9 cellular contexts compared by ENCODE assay signal in genomic region chr17:78126895-78127239, GRCh38. TPM values are rescaled to one million over a fixed set of nuclear protein-coding genes. Genes with fewer than 3 reads are reported as not detected.
DNase-seq lines count a peak whose midpoint lies in the region; FAIRE-seq and TF ChIP-seq lines count a peak whose summit lies in the region.
"Had no signal": no experiment of that assay in that cellular context is flagged by ENCODE, and none has a peak within 500 bp of the region (broad histone marks: within the 10 kb centered on the region; RNA-seq: fewer than 3 reads in every experiment).

No MANE protein-coding gene starts in this region.

- H2BK5ac ChIP-seq in H1 (ENCODE audit: low read depth, low read length) (peak overlapping the region; percentile 55; the same call in 1 of the 2 replicates), neuronal stem cell (ENCODE audit: low read length) (no peak overlapping the region)

- H2BK15ac ChIP-seq in H1 (ENCODE audit: low read length) (no peak overlapping the region; the same call in 1 of the 2 replicates), neuronal stem cell (ENCODE audit: low read length) (no peak overlapping the region)

- H3K79me1 ChIP-seq in H1 (ENCODE audit: low read depth, low read length) (peaks cover 3% of the 10 kb centered on the region), neuronal stem cell (ENCODE audit: low read depth, low read length) (peaks cover 10% of the 10 kb centered on the region)

- H2AK5ac ChIP-seq in H1 (ENCODE audit: low read depth, low read length) (peak overlapping the region; percentile 56; the same call in 1 of the 2 replicates), neuronal stem cell (ENCODE audit: low read depth, low read length) (peak overlapping the region; percentile 81)

- CTCF ChIA-PET in CD8-positive, alpha-beta memory T cell (lab: Charles Lee) = interaction anchor here (1.1 to 5.7 kb wide), 4 partner anchors 10 to 125 kb away, joined by 3 to 75 read pairs (median 10); no protein-coding TSS in a partner anchor
- CTCF ChIA-PET in H1 (lab: Charles Lee; ENCODE audit: partially characterized antibody) = interaction anchor here (0.8 to 11.4 kb wide), 14 partner anchors 10 to 124 kb away, joined by 3 to 122 read pairs (median 4); partner anchors contain the start of genes AFMID and TK1

- TF ChIP-seq POLR2A in H1 (IDR thresholded peaks at IDR 0.05; ENCODE audit: control extremely low read depth in 1 of 2, low read depth in 2 of 2, low read length in 2 of 2) = no peak

- H3K56ac ChIP-seq in H1 (replicated peaks; ENCODE audit: insufficient read length, low read depth, low read length) = no peak overlapping the region

- no peak overlapping the region for H4K5ac ChIP-seq in H1 (ENCODE audit: insufficient read length, low read depth, low read length)

- H3K9ac ChIP-seq in NT2/D1 (ENCODE audit: insufficient read length, low read depth) (peak overlapping the region; percentile 87), H1 (replicated peaks in 1 of 4; ENCODE audit: extremely low read depth in 1 of 4, low read depth in 3 of 4, low read length in 3 of 4) (no peak overlapping the region), neuronal stem cell (ENCODE audit: low read depth, low read length, poor library complexity) (no peak overlapping the region)

- no peak overlapping the region for H2AFZ ChIP-seq in H1 (ENCODE audit: low read length)
- H2AFZ ChIP-seq in neuronal stem cell (ENCODE audit: low read length) = no peak overlapping the region

- H3K14ac ChIP-seq in H1 (ENCODE audit: insufficient read length) = no peak overlapping the region
- H3K14ac ChIP-seq in neuronal stem cell (ENCODE audit: low read length) = no peak overlapping the region

- no peak for TF ChIP-seq CTCF in H1 (IDR thresholded peaks at IDR 0.05; ENCODE audit: control extremely low read depth in 1 of 3, insufficient read depth in 1 of 3, low read depth in 1 of 3, low read length in 3 of 3)

- no peak for TF ChIP-seq EP300 in H1 (IDR thresholded peaks at IDR 0.05; ENCODE audit: borderline replicate concordance in 1 of 2, low read depth in 2 of 2, low read length in 2 of 2)

- H2BK12ac ChIP-seq in H1 (ENCODE audit: low read depth, low read length) = 0 out of 2 replicates have a peak overlapping the region, but pooled peaks have one; percentile 39
- H2BK12ac ChIP-seq in neuronal stem cell (ENCODE audit: low read length) = no peak overlapping the region

- peaks cover 2 to 18% of the 10 kb centered on the region in 2 experiments for H4K20me1 ChIP-seq in H1 (replicated peaks in 1 of 2; ENCODE audit: control insufficient read depth in 1 of 2, insufficient read depth in 2 of 2, low read length in 2 of 2)

- peaks cover 14% of the 10 kb centered on the region for H3K23me2 ChIP-seq in H1 (ENCODE audit: low read depth, low read length)

- H3K27ac ChIP-seq in CD8-positive, alpha-beta memory T cell (ENCODE audit: low read depth, low read length) = peak overlapping the region; percentile 87
- H3K27ac ChIP-seq in H1 (ENCODE audit: low read depth, low read length) (no peak overlapping the region), neuronal stem cell (replicated peaks; ENCODE audit: low read length) (no peak overlapping the region)

- peak overlapping the region; percentile 79 for H3K4me3 ChIP-seq in CD8-positive, alpha-beta memory T cell (ENCODE audit: low read length)
- H3K4me3 ChIP-seq in NT2/D1 (ENCODE audit: insufficient read length, low read depth) (peak overlapping the region; percentile 77), H1 (ENCODE audit: extremely low read depth in 1 of 4, insufficient read depth in 2 of 4, low read depth in 3 of 4, low read length in 4 of 4) (peak overlapping the region in 2 of 4 experiments; percentile 76 to 94; a peak in 2 of 8 replicates), neuronal stem cell (ENCODE audit: low read length in 2 of 2) (no peak overlapping the region)

- no peak for TF ChIP-seq RAD21 in H1 (IDR thresholded peaks at IDR 0.05 in 1 of 2, conservative IDR thresholded peaks at IDR 0.05 in 1 of 2; ENCODE audit: low read depth in 2 of 2, low read length in 2 of 2)

- H4K91ac ChIP-seq in H1 (replicated peaks; ENCODE audit: insufficient read length, low read length) (peak overlapping the region; percentile 22), neuronal stem cell (ENCODE audit: low read depth, low read length, poor library complexity) (no peak overlapping the region)

- POLR2A ChIA-PET in CD8-positive, alpha-beta memory T cell (lab: Charles Lee) = interaction anchor here (1.1 to 14.4 kb wide), 5 partner anchors 8 to 168 kb away, joined by 5 to 333 read pairs (median 13); partner anchors contain the start of genes TMC8 and TNRC6C
- POLR2A ChIA-PET in H1 (lab: Charles Lee; ENCODE audit: partially characterized antibody) = interaction anchor here (0.7 to 2.8 kb wide), 12 partner anchors 10 to 169 kb away, joined by 3 to 16 read pairs (median 5); partner anchors contain the start of genes AFMID, TK1 and TNRC6C

- H4K8ac ChIP-seq in H1 (ENCODE audit: extremely low read depth, insufficient read depth, low read length) (no peak overlapping the region), neuronal stem cell (ENCODE audit: low read depth, low read length) (no peak overlapping the region)

- peaks cover 0 to 2% of the 10 kb centered on the region in 2 donors for H3K27me3 Mint-ChIP-seq in CD8-positive, alpha-beta memory T cell

- no peak overlapping the region for H3K23ac ChIP-seq in H1 (ENCODE audit: insufficient read length)
- no peak overlapping the region for H3K23ac ChIP-seq in neuronal stem cell (ENCODE audit: low read depth, low read length, poor library complexity)

- H3K27ac Mint-ChIP-seq in CD8-positive, alpha-beta memory T cell = peak overlapping the region; percentile 83 to 99 (median 91)

- H3K4ac ChIP-seq in H1 (replicated peaks; ENCODE audit: insufficient read length, low read depth, low read length) = peak overlapping the region; percentile 32
- no peak overlapping the region for H3K4ac ChIP-seq in neuronal stem cell (ENCODE audit: low read length)

- no peak overlapping the region for H2BK20ac ChIP-seq in H1 (ENCODE audit: low read length)

- DNase-seq in CD8-positive, alpha-beta memory T cell = peak in 1 of 5 donors; percentile 52
- DNase-seq in NT2/D1 (ENCODE audit: low read depth, low spot score) = no peak
- DNase-seq in H1 (ENCODE audit: low read depth in 1 of 2, low spot score in 2 of 2) = no peak
- DNase-seq in neuronal stem cell (ENCODE audit: low spot score) = no peak
- no peak for DNase-seq in NCI-H526 (lab: John Stamatoyannopoulos, UW)
- DNase-seq in activated CD4-positive, CD25-positive, alpha-beta regulatory T cell treated with anti-CD3 and anti-CD28 coated beads, Interleukin-2, amount 50 U/mL, for 72 hours = no peak
- DNase-seq in hippocampal formation (lab: John Stamatoyannopoulos, UW) = no peak
- no peak for DNase-seq in NCI-H774 (lab: John Stamatoyannopoulos, UW)
- DNase-seq: SW 1271 had no signal

- peaks cover 48 to 77% (median 50%) of the 10 kb centered on the region in 3 donors for H3K4me1 Mint-ChIP-seq in CD8-positive, alpha-beta memory T cell

- H3K36me3 Mint-ChIP-seq in CD8-positive, alpha-beta memory T cell = peaks cover 3 to 65% (median 9%) of the 10 kb centered on the region in 3 donors

- H3K4me1 ChIP-seq in CD8-positive, alpha-beta memory T cell (ENCODE audit: insufficient read depth, low read length) = peaks cover 68% of the 10 kb centered on the region
- H3K4me1 ChIP-seq in NT2/D1 (ENCODE audit: insufficient read depth, insufficient read length) (peaks cover 40% of the 10 kb centered on the region), H1 (replicated peaks in 1 of 4; ENCODE audit: control insufficient read depth in 3 of 4, insufficient read depth in 4 of 4, low read length in 3 of 4) (peaks cover 0 to 27% (median 17%) of the 10 kb centered on the region in 4 experiments; a peak in 6 of 7 replicates), neuronal stem cell (ENCODE audit: control insufficient read depth in 2 of 2, insufficient read depth in 1 of 2, low read depth in 1 of 2, low read length in 2 of 2) (peaks cover 15 to 28% of the 10 kb centered on the region in 2 donors)

- FAIRE-seq in H1 (lab: Jason Lieb, UNC) = no peak

- no peaks in the 10 kb centered on the region for H3K9me3 ChIP-seq in CD8-positive, alpha-beta memory T cell (ENCODE audit: low read length)
- H3K9me3 ChIP-seq in NT2/D1 (ENCODE audit: insufficient read depth, low read length) = no peaks in the 10 kb centered on the region
- no peaks in the 10 kb centered on the region for H3K9me3 ChIP-seq in H1 (ENCODE audit: insufficient read depth in 2 of 2, low read depth in 1 of 2, low read length in 1 of 2)
- H3K9me3 ChIP-seq in neuronal stem cell (replicated peaks in 1 of 2; ENCODE audit: control insufficient read depth in 2 of 2, insufficient read depth in 1 of 2, low read depth in 1 of 2, low read length in 2 of 2) = no peaks in the 10 kb centered on the region

- H3K9me3 Mint-ChIP-seq in CD8-positive, alpha-beta memory T cell = no peaks in the 10 kb centered on the region

- H3K4me2 ChIP-seq in H1 (ENCODE audit: insufficient read depth in 1 of 2, low read depth in 2 of 2, low read length in 2 of 2) (peak overlapping the region; percentile 56 to 90), neuronal stem cell (ENCODE audit: insufficient read depth, low read length, poor library complexity, severe bottlenecking) (peak overlapping the region; percentile 94)

- peak overlapping the region; percentile 93 to 97 (median 94) for H3K4me3 Mint-ChIP-seq in CD8-positive, alpha-beta memory T cell

- H3K18ac ChIP-seq in H1 (ENCODE audit: extremely low read depth, low read length) (no peak overlapping the region; the same call in 1 of the 2 replicates), neuronal stem cell (ENCODE audit: low read length) (no peak overlapping the region)

- no peaks in the 10 kb centered on the region for H3K27me3 ChIP-seq in CD8-positive, alpha-beta memory T cell (ENCODE audit: insufficient read depth, low read length, poor library complexity, severe bottlenecking)
- H3K27me3 ChIP-seq in NT2/D1 (ENCODE audit: insufficient read depth, insufficient read length) = peaks cover 15% of the 10 kb centered on the region
- H3K27me3 ChIP-seq in H1 (replicated peaks in 1 of 4; ENCODE audit: control insufficient read depth in 3 of 4, extremely low read depth in 1 of 4, insufficient read depth in 3 of 4, low read length in 3 of 4) = peaks cover 0 to 9% (median 7%) of the 10 kb centered on the region in 4 experiments; a peak in 5 of 7 replicates
- peaks cover 0 to 33% (median 0%) of the 10 kb centered on the region in 3 experiments for H3K27me3 ChIP-seq in neuronal stem cell (ENCODE audit: control insufficient read depth in 3 of 3, insufficient read depth in 3 of 3, low read depth in 1 of 3, low read length in 3 of 3)

- no peaks in the 10 kb centered on the region for H3K79me2 ChIP-seq in H1 (ENCODE audit: control insufficient read depth in 1 of 2, insufficient read depth in 2 of 2, low read length in 2 of 2)

- no peak overlapping the region for H2BK120ac ChIP-seq in H1 (replicated peaks; ENCODE audit: low read depth, low read length)
- no peak overlapping the region for H2BK120ac ChIP-seq in neuronal stem cell (ENCODE audit: low read depth, low read length)

- H3K36me3 ChIP-seq in CD8-positive, alpha-beta memory T cell (ENCODE audit: insufficient read depth, low read length) = peaks cover 45% of the 10 kb centered on the region
- H3K36me3 ChIP-seq in NT2/D1 (ENCODE audit: insufficient read depth, insufficient read length, low read length) (peaks cover 45% of the 10 kb centered on the region), H1 (ENCODE audit: control insufficient read depth in 2 of 4, insufficient read depth in 4 of 4, low read length in 3 of 4) (peaks cover 2 to 27% (median 12%) of the 10 kb centered on the region in 4 experiments; a peak in 5 of 8 replicates), neuronal stem cell (replicated peaks in 1 of 2; ENCODE audit: control insufficient read depth in 2 of 2, insufficient read depth in 2 of 2, low read length in 2 of 2) (peaks cover 0 to 6% of the 10 kb centered on the region in 2 donors)

- WGBS in H1 (ENCODE audit: extremely low coverage in 1 of 2, insufficient coverage in 1 of 2, insufficient read length in 1 of 2, insufficient replicate concordance in 2 of 2, low coverage in 1 of 2, low lambda C conversion rate in 2 of 2, missing lambda C conversion rate in 1 of 2), 2 experiments = 73% methylated on average over 6 of the region's 6 CpGs; no CpG with 5 or more reads in 1 of the 2 experiments
- no CpG with 5 or more reads among the region's 6 CpGs for WGBS in neuronal stem cell (ENCODE audit: extremely low coverage in 2 of 2, insufficient read length in 2 of 2, insufficient replicate concordance in 1 of 2), 2 donors

RNA-seq across cellular contexts. Expression of gene TMC6, which starts 1.7 kb away (rescaled TPM):
- total RNA-seq in CD8-positive, alpha-beta memory T cell = 100 to 1,000 TPM; 150 TPM
- polyA plus RNA-seq in CD8-positive, alpha-beta memory T cell = 296 TPM
- 73.1 and 77.6 TPM in 2 replicates for total RNA-seq in H1 (2021; fragmentation: NEBNext Ultra II Directional; extraction: Animal tissue kit (Norgen Biotek cat#: 25700))
- polyA plus RNA-seq in H1 (2011; rRNA removed) = 39.4 and 60.4 TPM in 2 replicates
- 44.5 TPM for polyA plus RNA-seq in H1 (2011; cell fraction: cytosol; rRNA removed)
- 199 TPM for polyA plus RNA-seq in H1 (2011; cell fraction: nucleus; rRNA removed)
- polyA plus RNA-seq in H1 (2012, experiment 1 of 2) = 27.4 to 67.3 TPM (median 60.1 TPM) in 4 replicates
- 36.6 TPM for polyA plus RNA-seq in H1 (2012, experiment 2 of 2)
- 74.5 TPM for polyA plus RNA-seq in H1 (2013, experiment 1 of 2)
- polyA plus RNA-seq in H1 (2013, experiment 2 of 2) = 73.3 TPM
- polyA minus RNA-seq in H1 (2011; rRNA and poly(A)+ RNA removed) = 17.7 and 21.2 TPM in 2 replicates
- 35.7 TPM for polyA minus RNA-seq in H1 (2011; cell fraction: cytosol; rRNA and poly(A)+ RNA removed)
- polyA minus RNA-seq in H1 (2011; cell fraction: nucleus; rRNA and poly(A)+ RNA removed) = 49.9 TPM
- polyA plus RNA-seq in neuronal stem cell (2013, experiment 1 of 2) = 18.0 TPM
- 18.2 TPM for polyA plus RNA-seq in neuronal stem cell (2013, experiment 2 of 2)

RNA-seq across cellular contexts. Expression of gene TMC8, which starts 3.7 kb away (rescaled TPM):
- 100 to 1,000 TPM; 117 to 126 TPM for total RNA-seq in CD8-positive, alpha-beta memory T cell
- 139 TPM for polyA plus RNA-seq in CD8-positive, alpha-beta memory T cell
- 2.0 and 2.8 TPM in 2 replicates for total RNA-seq in H1 (2021; fragmentation: NEBNext Ultra II Directional; extraction: Animal tissue kit (Norgen Biotek cat#: 25700))
- polyA plus RNA-seq in H1 (2011; rRNA removed) = 1.00 and 3.0 TPM in 2 replicates
- 0.83 TPM for polyA plus RNA-seq in H1 (2011; cell fraction: cytosol; rRNA removed)
- 5.4 TPM for polyA plus RNA-seq in H1 (2011; cell fraction: nucleus; rRNA removed)
- 1.2 to 3.1 TPM (median 1.6 TPM) in 4 replicates for polyA plus RNA-seq in H1 (2012, experiment 1 of 2)
- 0.49 TPM for polyA plus RNA-seq in H1 (2012, experiment 2 of 2)
- 2.3 TPM for polyA plus RNA-seq in H1 (2013, experiment 1 of 2)
- 2.6 TPM for polyA plus RNA-seq in H1 (2013, experiment 2 of 2)
- polyA minus RNA-seq in H1 (2011; rRNA and poly(A)+ RNA removed) = 0.83 and 2.0 TPM in 2 replicates
- polyA minus RNA-seq in H1 (2011; cell fraction: cytosol; rRNA and poly(A)+ RNA removed) = not detected
- polyA minus RNA-seq in H1 (2011; cell fraction: nucleus; rRNA and poly(A)+ RNA removed) = 2.7 TPM
- polyA plus RNA-seq in neuronal stem cell (2013, experiment 1 of 2) = 0.08 TPM
- 0.08 TPM for polyA plus RNA-seq in neuronal stem cell (2013, experiment 2 of 2)

RNA-seq across cellular contexts. Expression of gene C17orf99, which starts 19.3 kb away (rescaled TPM):
- total RNA-seq in CD8-positive, alpha-beta memory T cell = not detected
- not detected for polyA plus RNA-seq in CD8-positive, alpha-beta memory T cell
- not detected in 2 replicates for total RNA-seq in H1 (2021; fragmentation: NEBNext Ultra II Directional; extraction: Animal tissue kit (Norgen Biotek cat#: 25700))
- not detected in 2 replicates for polyA plus RNA-seq in H1 (2011; rRNA removed)
- not detected for polyA plus RNA-seq in H1 (2011; cell fraction: cytosol; rRNA removed)
- polyA plus RNA-seq in H1 (2011; cell fraction: nucleus; rRNA removed) = not detected
- polyA plus RNA-seq in H1 (2012, experiment 1 of 2) = not detected in 4 replicates
- not detected for polyA plus RNA-seq in H1 (2012, experiment 2 of 2)
- polyA plus RNA-seq in H1 (2013, experiment 1 of 2) = not detected
- not detected for polyA plus RNA-seq in H1 (2013, experiment 2 of 2)
- polyA minus RNA-seq in H1 (2011; rRNA and poly(A)+ RNA removed) = not detected in 2 replicates
- not detected for polyA minus RNA-seq in H1 (2011; cell fraction: cytosol; rRNA and poly(A)+ RNA removed)
- polyA minus RNA-seq in H1 (2011; cell fraction: nucleus; rRNA and poly(A)+ RNA removed) = not detected
- polyA plus RNA-seq in neuronal stem cell (2013, experiment 1 of 2) = not detected
- polyA plus RNA-seq in neuronal stem cell (2013, experiment 2 of 2) = not detected

RNA-seq across cellular contexts. Expression of gene SYNGR2, which starts 41.5 kb away (rescaled TPM):
- 100 to 1,000 TPM; 186 to 200 TPM for total RNA-seq in CD8-positive, alpha-beta memory T cell
- polyA plus RNA-seq in CD8-positive, alpha-beta memory T cell = 140 TPM
- total RNA-seq in H1 (2021; fragmentation: NEBNext Ultra II Directional; extraction: Animal tissue kit (Norgen Biotek cat#: 25700)) = 48.4 and 50.0 TPM in 2 replicates
- polyA plus RNA-seq in H1 (2011; rRNA removed) = 139 and 209 TPM in 2 replicates
- polyA plus RNA-seq in H1 (2011; cell fraction: cytosol; rRNA removed) = 92.9 TPM
- polyA plus RNA-seq in H1 (2011; cell fraction: nucleus; rRNA removed) = 102 TPM
- 32.5 to 57.4 TPM (median 51.2 TPM) in 4 replicates for polyA plus RNA-seq in H1 (2012, experiment 1 of 2)
- 37.5 TPM for polyA plus RNA-seq in H1 (2012, experiment 2 of 2)
- 42.0 TPM for polyA plus RNA-seq in H1 (2013, experiment 1 of 2)
- 51.5 TPM for polyA plus RNA-seq in H1 (2013, experiment 2 of 2)
- polyA minus RNA-seq in H1 (2011; rRNA and poly(A)+ RNA removed) = 53.5 and 79.1 TPM in 2 replicates
- 28.6 TPM for polyA minus RNA-seq in H1 (2011; cell fraction: cytosol; rRNA and poly(A)+ RNA removed)
- 27.7 TPM for polyA minus RNA-seq in H1 (2011; cell fraction: nucleus; rRNA and poly(A)+ RNA removed)
- 16.6 TPM for polyA plus RNA-seq in neuronal stem cell (2013, experiment 1 of 2)
- 16.6 TPM for polyA plus RNA-seq in neuronal stem cell (2013, experiment 2 of 2)

RNA-seq across cellular contexts. Expression of gene TK1, which starts 60.0 kb away (rescaled TPM):
- total RNA-seq in CD8-positive, alpha-beta memory T cell = 10 to 100 TPM; 84.4 to 86.2 TPM
- 2.2 TPM for polyA plus RNA-seq in CD8-positive, alpha-beta memory T cell
- 66.9 and 76.5 TPM in 2 replicates for total RNA-seq in H1 (2021; fragmentation: NEBNext Ultra II Directional; extraction: Animal tissue kit (Norgen Biotek cat#: 25700))
- 147 and 170 TPM in 2 replicates for polyA plus RNA-seq in H1 (2011; rRNA removed)
- polyA plus RNA-seq in H1 (2011; cell fraction: cytosol; rRNA removed) = 150 TPM
- polyA plus RNA-seq in H1 (2011; cell fraction: nucleus; rRNA removed) = 168 TPM
- 50.8 to 96.9 TPM (median 88.1 TPM) in 4 replicates for polyA plus RNA-seq in H1 (2012, experiment 1 of 2)
- 148 TPM for polyA plus RNA-seq in H1 (2012, experiment 2 of 2)
- 57.7 TPM for polyA plus RNA-seq in H1 (2013, experiment 1 of 2)
- polyA plus RNA-seq in H1 (2013, experiment 2 of 2) = 54.1 TPM
- polyA minus RNA-seq in H1 (2011; rRNA and poly(A)+ RNA removed) = 110 and 113 TPM in 2 replicates
- 54.3 TPM for polyA minus RNA-seq in H1 (2011; cell fraction: cytosol; rRNA and poly(A)+ RNA removed)
- polyA minus RNA-seq in H1 (2011; cell fraction: nucleus; rRNA and poly(A)+ RNA removed) = 42.3 TPM
- 38.3 TPM for polyA plus RNA-seq in neuronal stem cell (2013, experiment 1 of 2)
- polyA plus RNA-seq in neuronal stem cell (2013, experiment 2 of 2) = 37.7 TPM

Comparison
In these comparisons a context has a peak if more than half of its experiments do, and no peak if none do; other contexts are left out.
1. H3K4me3 ChIP-seq: peak in CD8-positive, alpha-beta memory T cell (single experiment) and NT2/D1 (single experiment); none in neuronal stem cell (0 of 2).
2. RNA of gene TMC8, which starts 3.7 kb away (total RNA-seq): 117 to 126 TPM in CD8-positive, alpha-beta memory T cell; 2.0 to 2.8 TPM in H1; every median in the first group is over 10 times any median in the second.